13 cellular contexts compared by ENCODE assay signal in genomic region chr7:76346097-76346496, GRCh38. TPM values are rescaled to one million over a fixed set of nuclear protein-coding genes. Genes with fewer than 3 reads are reported as not detected.
DNase-seq lines count a peak whose midpoint lies in the region; ATAC-seq, FAIRE-seq and TF ChIP-seq lines count a peak whose summit lies in the region.
"Had no signal": no experiment of that assay in that cellular context is flagged by ENCODE, and none has a peak within 500 bp of the region (broad histone marks: within the 10 kb centered on the region; RNA-seq: fewer than 3 reads in every experiment).

No MANE protein-coding gene starts in this region.

- H3K4me1 Mint-ChIP-seq in MCF 10A (ENCODE audit: insufficient read depth, unreplicated experiment): peaks cover 49% of the 10 kb centered on the region

- no peak overlapping the region for H3K56ac ChIP-seq in H1 (replicated peaks; ENCODE audit: insufficient read length, low read depth, low read length)

- H3K9me3 ChIP-seq in breast epithelium (no peaks in the 10 kb centered on the region), H1 (ENCODE audit: insufficient read depth in 2 of 2, low read depth in 1 of 2, low read length in 1 of 2) (no peaks in the 10 kb centered on the region), muscle layer of duodenum (ENCODE audit: control insufficient read depth in 1 of 2, low read length in 2 of 2) (no peaks in the 10 kb centered on the region), upper lobe of right lung (no peaks in the 10 kb centered on the region), uterus (no peaks in the 10 kb centered on the region)

- no peak overlapping the region for H2AFZ ChIP-seq in H1 (ENCODE audit: low read length)

- POLR2A ChIA-PET in MCF 10A (lab: Yijun Ruan, JAX): interaction anchor here (0.6 to 1.4 kb wide), 2 partner anchors 12 to 13 kb away, joined by 4 to 6 read pairs; partner anchors contain the start of gene YWHAG
- POLR2A ChIA-PET in H1 (lab: Charles Lee; ENCODE audit: partially characterized antibody): no interaction called here

- H2BK12ac ChIP-seq in H1 (ENCODE audit: low read depth, low read length): no peak overlapping the region

- TF ChIP-seq CTCF in MCF 10A (IDR thresholded peaks at IDR 0.05; ENCODE audit: unreplicated experiment) (no peak), breast epithelium (IDR thresholded peaks at IDR 0.05) (no peak), H1 (IDR thresholded peaks at IDR 0.05; ENCODE audit: control extremely low read depth in 1 of 3, insufficient read depth in 1 of 3, low read depth in 1 of 3, low read length in 3 of 3) (no peak), upper lobe of right lung (IDR thresholded peaks at IDR 0.05) (no peak), uterus (IDR thresholded peaks at IDR 0.05) (no peak)

- no peak overlapping the region for H3K4me3 ChIP-seq in breast epithelium
- H3K4me3 ChIP-seq in H1 (ENCODE audit: extremely low read depth in 1 of 4, insufficient read depth in 2 of 4, low read depth in 3 of 4, low read length in 4 of 4): no peak overlapping the region
- H3K4me3 ChIP-seq in muscle layer of duodenum (ENCODE audit: low read depth in 1 of 2, low read length in 2 of 2): no peak overlapping the region
- no peak overlapping the region for H3K4me3 ChIP-seq in upper lobe of right lung
- no peak overlapping the region for H3K4me3 ChIP-seq in uterus
- H3K4me3 ChIP-seq: SK-N-MC, smooth muscle cell had no signal

- WGBS in H1 (ENCODE audit: extremely low coverage in 1 of 2, insufficient coverage in 1 of 2, insufficient read length in 1 of 2, insufficient replicate concordance in 2 of 2, low coverage in 1 of 2, low lambda C conversion rate in 2 of 2, missing lambda C conversion rate in 1 of 2), 2 experiments: 88% methylated on average over 6 of the region's 6 CpGs; no CpG with 5 or more reads in 1 of the 2 experiments

- no peak overlapping the region for H2BK15ac ChIP-seq in H1 (ENCODE audit: low read length)

- no peaks in the 10 kb centered on the region for H3K27me3 Mint-ChIP-seq in MCF 10A (ENCODE audit: insufficient read depth, unreplicated experiment)

- no peak overlapping the region for H4K91ac ChIP-seq in H1 (replicated peaks; ENCODE audit: insufficient read length, low read length)

- no peak overlapping the region for H2AK5ac ChIP-seq in H1 (ENCODE audit: low read depth, low read length)

- H3K27me3 ChIP-seq in breast epithelium (no peaks in the 10 kb centered on the region), H1 (replicated peaks in 1 of 4; ENCODE audit: control insufficient read depth in 3 of 4, extremely low read depth in 1 of 4, insufficient read depth in 3 of 4, low read length in 3 of 4) (no peaks in the 10 kb centered on the region), muscle layer of duodenum (ENCODE audit: low read depth, low read length) (no peaks in the 10 kb centered on the region), upper lobe of right lung (no peaks in the 10 kb centered on the region), uterus (no peaks in the 10 kb centered on the region)

- no TSS peak for BruUV-seq in MCF 10A (replicated peaks; lab: Mats Ljungman, UMichigan)

- H2BK5ac ChIP-seq in H1 (ENCODE audit: low read depth, low read length): no peak overlapping the region

- intact Hi-C loops in MCF 10A (cut with micrococcal nuclease) (no loop called here), breast epithelium (cut with DNase I; ENCODE audit: low total_unique reads) (no loop called here), upper lobe of right lung (cut with DNase I) (no loop called here), uterus (cut with DNase I; ENCODE audit: low total_unique reads) (no loop called here)

- H3K9me3 Mint-ChIP-seq in MCF 10A (ENCODE audit: unreplicated experiment): no peaks in the 10 kb centered on the region

- no peak for TF ChIP-seq RAD21 in H1 (IDR thresholded peaks at IDR 0.05 in 1 of 2, conservative IDR thresholded peaks at IDR 0.05 in 1 of 2; ENCODE audit: low read depth in 2 of 2, low read length in 2 of 2)

- H3K14ac ChIP-seq in H1 (ENCODE audit: insufficient read length): no peak overlapping the region

- ATAC-seq in upper lobe of right lung (peak; percentile 82), GM19455 (IDR thresholded peaks at IDR 0.05; ENCODE audit: unreplicated experiment) (no peak)

- TF ChIP-seq POLR2A in breast epithelium (IDR thresholded peaks at IDR 0.05) (no peak), H1 (IDR thresholded peaks at IDR 0.05; ENCODE audit: control extremely low read depth in 1 of 2, low read depth in 2 of 2, low read length in 2 of 2) (no peak), uterus (IDR thresholded peaks at IDR 0.05) (no peak)

- H3K4me1 ChIP-seq in breast epithelium (no peaks in the 10 kb centered on the region), H1 (replicated peaks in 1 of 4; ENCODE audit: control insufficient read depth in 3 of 4, insufficient read depth in 4 of 4, low read length in 3 of 4) (0 out of 7 replicates have a peak, but pooled peaks cover 0 to 2% (median 0%) of the 10 kb centered on the region in 4 experiments), muscle layer of duodenum (ENCODE audit: control insufficient read depth in 1 of 2, insufficient read depth in 2 of 2, low read length in 2 of 2) (peaks cover 0 to 14% of the 10 kb centered on the region in 2 donors), upper lobe of right lung (peaks cover 24% of the 10 kb centered on the region), uterus (no peaks in the 10 kb centered on the region)

- no peak overlapping the region for H2BK120ac ChIP-seq in H1 (replicated peaks; ENCODE audit: low read depth, low read length)

- no peak overlapping the region for H3K4me2 ChIP-seq in H1 (ENCODE audit: insufficient read depth in 1 of 2, low read depth in 2 of 2, low read length in 2 of 2)
- H3K4me2 ChIP-seq: smooth muscle cell had no signal

- H3K18ac ChIP-seq in H1 (ENCODE audit: extremely low read depth, low read length): no peak overlapping the region

- peak overlapping the region in 1 of 2 donors; percentile 36 for H3K27ac ChIP-seq in breast epithelium
- no peak overlapping the region for H3K27ac ChIP-seq in H1 (ENCODE audit: low read depth, low read length)
- H3K27ac ChIP-seq in muscle layer of duodenum (ENCODE audit: low read length): peak overlapping the region; percentile 53
- peak overlapping the region; percentile 55 for H3K27ac ChIP-seq in upper lobe of right lung
- no peak overlapping the region for H3K27ac ChIP-seq in uterus
- H3K27ac ChIP-seq: SK-N-MC had no signal

- H3K36me3 Mint-ChIP-seq in MCF 10A (ENCODE audit: insufficient read depth, unreplicated experiment): peaks cover 94% of the 10 kb centered on the region

- no peak for FAIRE-seq in H1 (lab: Jason Lieb, UNC)

- no peak for DNase-seq in MCF 10A (ENCODE audit: unreplicated experiment)
- DNase-seq in breast epithelium (ENCODE audit: low spot score in 2 of 2): no peak
- no peak for DNase-seq in H1 (ENCODE audit: low read depth in 1 of 2, low spot score in 2 of 2)
- no peak for DNase-seq in upper lobe of right lung
- DNase-seq in uterus: no peak
- DNase-seq in RPMI8226: no peak
- DNase-seq: IMR-90; midbrain; NK-92 treated with Interleukin-12 subunit alpha and Interleukin-12 subunit beta, amount 100 ng/mL, for 24 hours had no signal

- H3K23ac ChIP-seq in H1 (ENCODE audit: insufficient read length): no peak overlapping the region

- H3K79me1 ChIP-seq in H1 (ENCODE audit: low read depth, low read length): peaks cover 16% of the 10 kb centered on the region

- peaks cover 35 to 48% of the 10 kb centered on the region in 2 experiments for H4K20me1 ChIP-seq in H1 (replicated peaks in 1 of 2; ENCODE audit: control insufficient read depth in 1 of 2, insufficient read depth in 2 of 2, low read length in 2 of 2)

- H2BK20ac ChIP-seq in H1 (ENCODE audit: low read length): no peak overlapping the region

- peaks cover 52 to 99% of the 10 kb centered on the region in 2 experiments for H3K79me2 ChIP-seq in H1 (ENCODE audit: control insufficient read depth in 1 of 2, insufficient read depth in 2 of 2, low read length in 2 of 2)

- peak overlapping the region; percentile 57 for H3K27ac Mint-ChIP-seq in MCF 10A (ENCODE audit: low read depth, unreplicated experiment)

- H3K4me3 Mint-ChIP-seq in MCF 10A (ENCODE audit: unreplicated experiment): no peak overlapping the region

- CTCF ChIA-PET in MCF 10A (lab: Yijun Ruan, JAX) (no interaction called here), H1 (lab: Charles Lee; ENCODE audit: partially characterized antibody) (no interaction called here)

- no peaks in the 10 kb centered on the region for H3K23me2 ChIP-seq in H1 (ENCODE audit: low read depth, low read length)

- H3K9ac ChIP-seq in H1 (replicated peaks in 1 of 4; ENCODE audit: extremely low read depth in 1 of 4, low read depth in 3 of 4, low read length in 3 of 4): no peak overlapping the region; a peak in 1 of 7 replicates

- H3K36me3 ChIP-seq in breast epithelium (peaks cover 5% of the 10 kb centered on the region), H1 (ENCODE audit: control insufficient read depth in 2 of 4, insufficient read depth in 4 of 4, low read length in 3 of 4) (peaks cover 18 to 79% (median 60%) of the 10 kb centered on the region in 4 experiments), muscle layer of duodenum (ENCODE audit: control insufficient read depth in 1 of 2, insufficient read depth in 2 of 2, low read length in 2 of 2) (peaks cover 25 to 51% of the 10 kb centered on the region in 2 donors), upper lobe of right lung (peaks cover 64% of the 10 kb centered on the region), uterus (no peaks in the 10 kb centered on the region)

- no peak overlapping the region for H4K5ac ChIP-seq in H1 (ENCODE audit: insufficient read length, low read depth, low read length)

- TF ChIP-seq EP300 in H1 (IDR thresholded peaks at IDR 0.05; ENCODE audit: borderline replicate concordance in 1 of 2, low read depth in 2 of 2, low read length in 2 of 2): no peak

- H3K4ac ChIP-seq in H1 (replicated peaks; ENCODE audit: insufficient read length, low read depth, low read length): no peak overlapping the region

- H4K8ac ChIP-seq in H1 (ENCODE audit: extremely low read depth, insufficient read depth, low read length): no peak overlapping the region

RNA-seq across cellular contexts. Expression of gene YWHAG, which starts 12.7 kb away (rescaled TPM):
- 177 and 178 TPM in 2 replicates for total RNA-seq in MCF 10A (2022)
- 100 to 1,000 TPM in 1 of 3 donors, 10 to 100 TPM in 2; 58.7 to 128 (median 63.7) TPM for total RNA-seq in breast epithelium
- total RNA-seq in H1 (2021; fragmentation: NEBNext Ultra II Directional; extraction: Animal tissue kit (Norgen Biotek cat#: 25700)): 241 and 244 TPM in 2 replicates
- 57.2 and 62.9 TPM in 2 replicates for polyA plus RNA-seq in H1 (2011; rRNA removed)
- 78.4 TPM for polyA plus RNA-seq in H1 (2011; cell fraction: cytosol; rRNA removed)
- polyA plus RNA-seq in H1 (2011; cell fraction: nucleus; rRNA removed): 44.9 TPM
- 133 to 194 TPM (median 144 TPM) in 4 replicates for polyA plus RNA-seq in H1 (2012, experiment 1 of 2)
- polyA plus RNA-seq in H1 (2012, experiment 2 of 2): 49.5 TPM
- 120 TPM for polyA plus RNA-seq in H1 (2013, experiment 1 of 2)
- polyA plus RNA-seq in H1 (2013, experiment 2 of 2): 119 TPM
- 96.5 and 98.8 TPM in 2 replicates for polyA minus RNA-seq in H1 (2011; rRNA and poly(A)+ RNA removed)
- polyA minus RNA-seq in H1 (2011; cell fraction: cytosol; rRNA and poly(A)+ RNA removed): 105 TPM
- polyA minus RNA-seq in H1 (2011; cell fraction: nucleus; rRNA and poly(A)+ RNA removed): 54.5 TPM
- 102 TPM for total RNA-seq in upper lobe of right lung
- total RNA-seq in uterus: 100 to 1,000 TPM in 1 of 4 donors, 10 to 100 TPM in 3; 17.9 to 109 (median 50.4) TPM

RNA-seq across cellular contexts. Expression of gene HSPB1, which starts 43.6 kb away (rescaled TPM):
- total RNA-seq in MCF 10A (2022) (158 and 198 TPM in 2 replicates), breast epithelium (100 to 1,000 TPM; 210 to 264 (median 211) TPM), upper lobe of right lung (494 TPM), uterus (1,000 to 10,000 TPM in 1 of 4 donors, 100 to 1,000 TPM in 2, 10 to 100 TPM in 1; 28.8 to 1,391 (median 758) TPM)
- total RNA-seq in H1 (2021; fragmentation: NEBNext Ultra II Directional; extraction: Animal tissue kit (Norgen Biotek cat#: 25700)): 165 and 194 TPM in 2 replicates
- 254 and 440 TPM in 2 replicates for polyA plus RNA-seq in H1 (2011; rRNA removed)
- 140 TPM for polyA plus RNA-seq in H1 (2011; cell fraction: cytosol; rRNA removed)
- 158 TPM for polyA plus RNA-seq in H1 (2011; cell fraction: nucleus; rRNA removed)
- 103 to 239 TPM (median 205 TPM) in 4 replicates for polyA plus RNA-seq in H1 (2012, experiment 1 of 2)
- 130 TPM for polyA plus RNA-seq in H1 (2012, experiment 2 of 2)
- 200 TPM for polyA plus RNA-seq in H1 (2013, experiment 1 of 2)
- polyA plus RNA-seq in H1 (2013, experiment 2 of 2): 202 TPM
- polyA minus RNA-seq in H1 (2011; rRNA and poly(A)+ RNA removed): 12.2 and 16.7 TPM in 2 replicates
- 52.6 TPM for polyA minus RNA-seq in H1 (2011; cell fraction: cytosol; rRNA and poly(A)+ RNA removed)
- 46.7 TPM for polyA minus RNA-seq in H1 (2011; cell fraction: nucleus; rRNA and poly(A)+ RNA removed)

Comparison
In these comparisons a context has a peak if more than half of its experiments do, and no peak if none do; other contexts are left out.
1. H3K27ac ChIP-seq: peak in muscle layer of duodenum (single experiment) and upper lobe of right lung (single experiment); none in H1 (single experiment) and uterus (0 of 2).